Comparison of ENCODE assay signal across 1 cellular context in genomic region chr6:31658983-31659648, GRCh38.
TF ChIP-seq lines count a peak whose summit lies in the region.

No MANE protein-coding gene starts in this region.

TF ChIP-seq in H1, 55 proteins besides CTCF, POLR2A, EP300 and RAD21:
- TF ChIP-seq EZH2 (IDR thresholded peaks at IDR 0.05; ENCODE audit: low read depth, low read length, severe bottlenecking) (no peak), EGR1 (IDR thresholded peaks at IDR 0.05; ENCODE audit: borderline replicate concordance, low read depth, low read length) (no peak), CBX5 (IDR thresholded peaks at IDR 0.05; ENCODE audit: low read depth, low read length) (no peak), BACH1 (IDR thresholded peaks at IDR 0.05; ENCODE audit: low read length) (no peak), E2F6 (IDR thresholded peaks at IDR 0.05) (no peak), TBP (IDR thresholded peaks at IDR 0.05; ENCODE audit: low read depth, low read length) (no peak), BRCA1 (IDR thresholded peaks at IDR 0.05; ENCODE audit: low read depth, low read length) (no peak), NANOG (IDR thresholded peaks at IDR 0.05; ENCODE audit: insufficient read depth, low read depth, low read length, poor library complexity, severe bottlenecking) (no peak), GTF2F1 (IDR thresholded peaks at IDR 0.05; ENCODE audit: borderline replicate concordance, low read depth, low read length) (no peak), SAP30 (IDR thresholded peaks at IDR 0.05; ENCODE audit: insufficient read depth, insufficient replicate concordance, low read length) (no peak), SP4 (IDR thresholded peaks at IDR 0.05; ENCODE audit: low read length) (no peak), CBX8 (IDR thresholded peaks at IDR 0.05; ENCODE audit: borderline replicate concordance, low read depth, low read length) (no peak), ZNF274 (IDR thresholded peaks at IDR 0.05; ENCODE audit: borderline replicate concordance, extremely low read depth, low read length) (no peak), SIN3A (conservative IDR thresholded peaks at IDR 0.05 in 1 of 2, IDR thresholded peaks at IDR 0.05 in 1 of 2; ENCODE audit: low read depth in 1 of 2, low read length in 2 of 2) (no peak), CEBPB (IDR thresholded peaks at IDR 0.05; ENCODE audit: low read depth, low read length) (no peak), RXRA (IDR thresholded peaks at IDR 0.05; ENCODE audit: insufficient read depth, low read depth, low read length) (no peak), SRF (IDR thresholded peaks at IDR 0.05; ENCODE audit: low read depth, low read length) (no peak)
- TF ChIP-seq, protein P1, sequence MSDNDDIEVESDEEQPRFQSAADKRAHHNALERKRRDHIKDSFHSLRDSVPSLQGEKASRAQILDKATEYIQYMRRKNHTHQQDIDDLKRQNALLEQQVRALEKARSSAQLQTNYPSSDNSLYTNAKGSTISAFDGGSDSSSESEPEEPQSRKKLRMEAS (IDR thresholded peaks at IDR 0.05) = no peak
